In the genomic region with DNA sequence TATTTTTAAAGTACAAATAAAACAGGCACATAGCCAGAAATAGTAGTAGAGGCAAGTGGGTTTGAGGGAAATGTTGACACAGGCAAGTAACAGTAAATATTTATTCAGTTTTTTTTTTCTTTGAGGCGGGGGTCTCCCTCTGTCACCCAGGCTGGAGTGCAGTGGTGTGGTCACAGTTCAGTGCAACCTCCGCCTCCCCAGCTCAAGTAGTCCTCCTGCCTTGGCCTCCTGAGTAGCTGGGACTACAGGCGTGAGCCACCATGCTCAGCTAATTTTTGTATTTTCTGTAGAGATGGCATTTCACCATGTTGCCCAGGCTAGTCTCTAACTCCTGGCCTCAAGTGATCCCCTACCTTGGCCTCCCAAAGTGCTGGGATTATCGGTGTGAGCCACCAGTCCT, we compare ENCODE assay signal across 1 cellular context.
TF ChIP-seq lines count a peak whose summit lies in the region.

No MANE protein-coding gene starts in this region.

TF ChIP-seq in endothelial cell of umbilical vein, 7 proteins besides CTCF, POLR2A, EP300 and RAD21:
- no peak for TF ChIP-seq MAX (IDR thresholded peaks at IDR 0.05; ENCODE audit: insufficient read depth, insufficient read length)
- no peak for TF ChIP-seq FOS (IDR thresholded peaks at IDR 0.05; ENCODE audit: borderline replicate concordance, insufficient read depth, low read length)
- TF ChIP-seq GATA2 (IDR thresholded peaks at IDR 0.05; ENCODE audit: insufficient read depth, insufficient read length, low read depth, low read length) = no peak
- no peak for TF ChIP-seq POLR2AphosphoS5 (IDR thresholded peaks at IDR 0.05; ENCODE audit: insufficient read depth, low read depth, low read length)
- no peak for TF ChIP-seq EZH2 (IDR thresholded peaks at IDR 0.05; ENCODE audit: borderline replicate concordance, low read depth, low read length, severe bottlenecking)
